Comparison of ENCODE assay signal across 25 cellular contexts in the genomic region with DNA sequence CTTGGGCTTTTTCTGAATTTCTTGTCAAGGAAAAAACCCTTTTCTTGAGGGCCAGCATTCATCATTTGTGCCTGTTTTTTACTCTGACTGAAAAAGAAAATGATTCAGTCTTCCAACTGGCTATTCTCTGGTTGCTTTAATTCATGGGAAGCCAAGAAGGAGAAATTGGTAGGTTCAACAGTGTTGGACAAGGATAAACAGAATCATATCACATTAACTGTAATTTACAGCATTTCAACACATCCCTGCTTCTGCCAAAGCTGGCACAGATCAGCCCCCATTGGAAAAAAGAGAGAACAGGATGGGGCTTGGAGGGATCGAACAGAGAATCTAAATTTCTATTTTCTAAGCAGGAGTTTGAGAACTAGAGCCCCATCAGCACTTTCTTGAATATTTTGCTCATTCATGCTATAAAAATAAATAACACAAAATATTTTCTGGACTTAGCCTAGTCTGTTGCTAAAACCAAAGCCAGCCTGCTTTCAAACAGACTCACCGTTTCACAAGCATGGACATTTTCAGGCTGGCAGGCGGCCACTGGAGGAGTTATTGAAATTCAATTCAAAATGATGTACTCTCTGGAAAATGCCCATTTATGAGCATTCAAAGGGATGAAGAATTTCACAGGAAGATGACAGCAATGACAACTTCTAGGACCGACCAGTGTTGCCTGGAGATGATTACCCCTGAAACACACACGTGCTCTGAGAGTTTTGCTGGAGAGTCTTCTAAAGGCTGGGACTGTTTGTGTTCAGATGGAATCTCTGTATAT.
A peak's percentile ranks its signal among the peaks of the same experiment; 100 is the strongest.
DNase-seq lines count a peak whose midpoint lies in the region; ATAC-seq and TF ChIP-seq lines count a peak whose summit lies in the region.
"Had no signal": no experiment of that assay in that cellular context is flagged by ENCODE, and none has a peak within 500 bp of the region (broad histone marks: within the 10 kb centered on the region; RNA-seq: fewer than 3 reads in every experiment).

No MANE protein-coding gene starts in this region.

- intact Hi-C loops in sciatic nerve (cut with DNase I), result no loop called here
- intact Hi-C loops in lower lobe of right lung (cut with DNase I), result no loop called here

- no peak for TF ChIP-seq EP300 in gastroesophageal sphincter (IDR thresholded peaks at IDR 0.05)

- peak; percentile 38 for DNase-seq in EH (ENCODE audit: low read depth)
- peak; percentile 69 for DNase-seq in adipocyte (ENCODE audit: low read depth)
- DNase-seq in sciatic nerve (ENCODE audit: low spot score), result peak; percentile 65
- no peak for DNase-seq in T1000 (lab: John Stamatoyannopoulos, UW)
- no peak for DNase-seq in lower lobe of right lung
- DNase-seq in NCI-H446 (lab: John Stamatoyannopoulos, UW), result no peak
- DNase-seq: activated CD4-positive, alpha-beta T cell treated with anti-CD3 and anti-CD28 coated beads for 48 hours; activated naive CD8-positive, alpha-beta T cell treated with anti-CD3 and anti-CD28 coated beads for 36 hours; BE2C; DND-41; effector CD4-positive, alpha-beta T cell; mucosa of descending colon; NCI-H1105; NCI-H2081; NCI-H446 treated with DMSO at 0.1 percent for 48 hours; nephron progenitor cell; NK-92 treated with Interleukin-12 subunit alpha and Interleukin-12 subunit beta, amount 100 ng/mL, for 24 hours; SJCRH30; small intestine; stimulated activated CD4-positive, alpha-beta T cell treated with anti-CD3 and anti-CD28 coated beads, Interleukin-4, amount 100 ng/mL, for 1 hour; stimulated activated naive CD4-positive, alpha-beta T cell had no signal

- H3K27ac ChIP-seq in gastroesophageal sphincter, result peak overlapping the region in 3 of 4 donors; percentile 6 to 46 (median 37)
- no peak overlapping the region for H3K27ac ChIP-seq in lower lobe of right lung
- H3K27ac ChIP-seq: SJCRH30, tibial artery had no signal

- H3K4me1 ChIP-seq in adipocyte (ENCODE audit: control insufficient read depth, insufficient read depth, low read length), result peaks cover 28% of the 10 kb centered on the region
- H3K4me1 ChIP-seq in gastroesophageal sphincter, result peaks cover 0 to 16% (median 0%) of the 10 kb centered on the region in 3 donors
- H3K4me1 ChIP-seq in lower lobe of right lung, result no peaks in the 10 kb centered on the region
- H3K4me1 ChIP-seq: BE2C, SJCRH30, tibial artery had no signal

- WGBS in gastroesophageal sphincter (ENCODE audit: low coverage in 1 of 2), 2 donors, result 22 to 25% methylated on average over 5 of the region's 5 CpGs

- H3K9me3 ChIP-seq in adipocyte (ENCODE audit: control insufficient read depth, low read length) (peaks cover 3% of the 10 kb centered on the region), gastroesophageal sphincter (peaks cover 0 to 6% (median 0%) of the 10 kb centered on the region in 3 donors), lower lobe of right lung (no peaks in the 10 kb centered on the region)
- H3K9me3 ChIP-seq: BE2C, mucosa of descending colon, SJCRH30, tibial artery had no signal

- TF ChIP-seq POLR2A in gastroesophageal sphincter (IDR thresholded peaks at IDR 0.05), result no peak

- peak overlapping the region; percentile 32 for H3K9ac ChIP-seq in adipocyte (ENCODE audit: low read length)

- H3K36me3 ChIP-seq in adipocyte (ENCODE audit: control insufficient read depth, insufficient read depth, low read length, severe bottlenecking), result no peaks in the 10 kb centered on the region
- no peaks in the 10 kb centered on the region for H3K36me3 ChIP-seq in gastroesophageal sphincter
- H3K36me3 ChIP-seq in lower lobe of right lung, result no peaks in the 10 kb centered on the region
- H3K36me3 ChIP-seq: BE2C, SJCRH30, tibial artery had no signal

- H3K4me3 ChIP-seq in adipocyte (ENCODE audit: low read length), result peak overlapping the region; percentile 33
- H3K4me3 ChIP-seq in gastroesophageal sphincter, result no peak overlapping the region
- no peak overlapping the region for H3K4me3 ChIP-seq in lower lobe of right lung
- H3K4me3 ChIP-seq: mucosa of descending colon, SJCRH30, tibial artery had no signal

- TF ChIP-seq CTCF in gastroesophageal sphincter (IDR thresholded peaks at IDR 0.05), result no peak
- no peak for TF ChIP-seq CTCF in lower lobe of right lung (IDR thresholded peaks at IDR 0.05)

- H3K27me3 ChIP-seq in adipocyte (replicated peaks; ENCODE audit: control insufficient read depth, insufficient read depth, low read length) (no peaks in the 10 kb centered on the region), gastroesophageal sphincter (no peaks in the 10 kb centered on the region), lower lobe of right lung (ENCODE audit: low read depth) (no peaks in the 10 kb centered on the region)
- H3K27me3 ChIP-seq: BE2C, SJCRH30, tibial artery had no signal

- ATAC-seq in gastroesophageal sphincter (no peak), sciatic nerve (peak; percentile 53), GM21786 (IDR thresholded peaks at IDR 0.05; ENCODE audit: unreplicated experiment) (no peak), lower lobe of right lung (no peak)
- ATAC-seq: mucosa of descending colon, Panc1 had no signal

Comparison
In these comparisons a context has a peak if more than half of its experiments do, and no peak if none do; other contexts are left out.
1. DNase-seq: peak in EH (single experiment), adipocyte (single experiment) and sciatic nerve (single experiment); none in T1000 (single experiment), lower lobe of right lung (single experiment) and NCI-H446 (0 of 2).